ENCODE assay signal across 18 cellular contexts in the genomic region with DNA sequence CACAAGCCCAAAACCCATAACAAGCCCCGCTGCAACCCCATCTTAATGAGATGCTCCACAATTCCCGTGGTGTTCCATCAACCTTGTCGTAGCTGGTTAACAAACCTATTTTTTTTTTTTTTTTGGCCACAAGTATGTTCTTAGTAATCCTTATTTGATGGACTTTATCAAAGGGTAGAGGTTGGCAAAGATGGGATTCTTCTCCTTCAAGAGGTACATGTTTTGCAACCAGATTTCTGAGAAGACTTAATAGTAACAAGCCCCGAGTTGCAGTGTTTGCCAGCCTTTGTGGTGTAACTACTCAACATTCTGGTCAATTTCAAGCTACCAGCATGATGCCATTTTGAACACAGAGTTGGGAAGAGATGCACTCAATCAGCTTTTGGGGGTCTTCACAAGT.
DNase-seq lines count a peak whose midpoint lies in the region; ATAC-seq and TF ChIP-seq lines count a peak whose summit lies in the region.
"Had no signal": no experiment of that assay in that cellular context is flagged by ENCODE, and none has a peak within 500 bp of the region (broad histone marks: within the 10 kb centered on the region; RNA-seq: fewer than 3 reads in every experiment).

No MANE protein-coding gene starts in this region.

- H3K27ac Mint-ChIP-seq in activated T-helper 2 cell treated with anti-CD3 and anti-CD28 coated beads, Interferon-gamma antibody, Interleukin-2, Interleukin-4, amounts not matched to agents 10 μg/mL and 5 μg/mL and 100 μg/mL, durations not matched to agents 14 hours and 24 hours and 36 hours, result peak overlapping the region; percentile 85
- peak overlapping the region; percentile 49 for H3K27ac Mint-ChIP-seq in stimulated activated effector memory CD8-positive, alpha-beta T cell treated with anti-CD3 and anti-CD28 coated beads, Interleukin-12 subunit alpha, Interleukin-12 subunit beta, amount 100 ng/mL, for 72 hours
- H3K27ac Mint-ChIP-seq: CD8-positive, alpha-beta T cell had no signal

- no peaks in the 10 kb centered on the region for H3K27me3 Mint-ChIP-seq in activated T-helper 2 cell treated with anti-CD3 and anti-CD28 coated beads, Interferon-gamma antibody, Interleukin-2, Interleukin-4, amounts not matched to agents 10 μg/mL and 5 μg/mL and 100 μg/mL, durations not matched to agents 14 hours and 24 hours and 36 hours (ENCODE audit: low read depth)

- H3K9me2 ChIP-seq in OCI-LY7 (ENCODE audit: insufficient read depth, low read length), result no peaks in the 10 kb centered on the region

- peaks cover 40% of the 10 kb centered on the region for H3K4me1 ChIP-seq in left ventricle myocardium inferior
- H3K4me1 ChIP-seq in OCI-LY7 (ENCODE audit: insufficient read depth, low read length, poor library complexity, severe bottlenecking), result peaks cover 61% of the 10 kb centered on the region

- H3K4me3 ChIP-seq in left ventricle myocardium inferior (no peak overlapping the region), OCI-LY7 (ENCODE audit: low read depth, low read length, poor library complexity, severe bottlenecking) (no peak overlapping the region)
- H3K4me3 ChIP-seq: K562 had no signal

- intact Hi-C loops in left ventricle myocardium inferior (cut with micrococcal nuclease) (no loop called here), left ventricle myocardium superior (cut with micrococcal nuclease) (no loop called here), OCI-LY7 (cut with micrococcal nuclease; ENCODE audit: unreplicated experiment) (loop anchor here (5.0 to 10.0 kb wide), 2 partner anchors 55 to 258 kb away; no protein-coding TSS in a partner anchor)
- intact Hi-C loops in activated T-helper 2 cell treated with anti-CD3 and anti-CD28 coated beads, Interferon-gamma antibody, Interleukin-2, Interleukin-4, amounts not matched to agents 10 μg/mL and 5 μg/mL and 100 μg/mL, durations not matched to agents 14 hours and 24 hours and 36 hours (cut with micrococcal nuclease), result loop anchor here (1.0 to 5.0 kb wide), 2 partner anchors 50 to 143 kb away; no protein-coding TSS in a partner anchor

- BruUV-seq in OCI-LY7 (replicated peaks; lab: Mats Ljungman, UMichigan), result no TSS peak

- CTCF ChIA-PET in OCI-LY7 (lab: Charles Lee; ENCODE audit: unreplicated experiment), result no interaction called here

- DNase-seq in left ventricle myocardium inferior (no peak), left ventricle myocardium superior (no peak), OCI-LY7 (ENCODE audit: low spot score) (no peak), middle frontal gyrus (ENCODE audit: extremely low spot score, low spot score) (no peak), HK-2 (ENCODE audit: unreplicated experiment) (no peak), amniotic stem cell (lab: John Stamatoyannopoulos, UW) (no peak)
- no peak for DNase-seq in activated T-helper 2 cell treated with anti-CD3 and anti-CD28 coated beads, Interferon-gamma antibody, Interleukin-2, Interleukin-4, amounts not matched to agents 10 μg/mL and 5 μg/mL and 100 μg/mL, durations not matched to agents 14 hours and 24 hours and 36 hours (ENCODE audit: low spot score)
- DNase-seq in stimulated activated effector memory CD8-positive, alpha-beta T cell treated with anti-CD3 and anti-CD28 coated beads, Interleukin-12 subunit alpha, Interleukin-12 subunit beta, amount 100 ng/mL, for 72 hours (ENCODE audit: low spot score in 2 of 2), result no peak
- DNase-seq: CD8-positive, alpha-beta T cell; DMS79; HCEC 1CT; MV-4-11; NCI-H1417 treated with DMSO at 0.1 percent for 48 hours; NCI-H2029 treated with DMSO at 0.1 percent for 48 hours; NCI-H510A; NCI-H774; PC-3 had no signal

- H3K27ac ChIP-seq in left ventricle myocardium inferior (replicated peaks) (peak overlapping the region; percentile 76), OCI-LY7 (ENCODE audit: low read depth, low read length, poor library complexity, severe bottlenecking) (no peak overlapping the region)

- POLR2A ChIA-PET in OCI-LY7 (lab: Charles Lee), result interaction anchor here (0.5 to 2.2 kb wide), 14 partner anchors 14 to 459 kb away, joined by 3 to 7 read pairs (median 4); no protein-coding TSS in a partner anchor

- H3K27me3 ChIP-seq in left ventricle myocardium inferior (ENCODE audit: low read depth), result no peaks in the 10 kb centered on the region

- peak overlapping the region; percentile 66; the same call in 1 of the 2 replicates for H2AFZ ChIP-seq in OCI-LY7 (ENCODE audit: low read length)

- no peak overlapping the region for H3K4me3 Mint-ChIP-seq in activated T-helper 2 cell treated with anti-CD3 and anti-CD28 coated beads, Interferon-gamma antibody, Interleukin-2, Interleukin-4, amounts not matched to agents 10 μg/mL and 5 μg/mL and 100 μg/mL, durations not matched to agents 14 hours and 24 hours and 36 hours (ENCODE audit: low read depth)
- H3K4me3 Mint-ChIP-seq in stimulated activated effector memory CD8-positive, alpha-beta T cell treated with anti-CD3 and anti-CD28 coated beads, Interleukin-12 subunit alpha, Interleukin-12 subunit beta, amount 100 ng/mL, for 72 hours, result no peak overlapping the region
- H3K4me3 Mint-ChIP-seq: CD8-positive, alpha-beta T cell had no signal

- no peaks in the 10 kb centered on the region for H3K36me3 ChIP-seq in left ventricle myocardium inferior
- H3K36me3 ChIP-seq in OCI-LY7 (ENCODE audit: insufficient read depth, low read length), result no peaks in the 10 kb centered on the region; the same call in 1 of the 2 replicates

- peaks cover 9% of the 10 kb centered on the region for H3K9me3 Mint-ChIP-seq in activated T-helper 2 cell treated with anti-CD3 and anti-CD28 coated beads, Interferon-gamma antibody, Interleukin-2, Interleukin-4, amounts not matched to agents 10 μg/mL and 5 μg/mL and 100 μg/mL, durations not matched to agents 14 hours and 24 hours and 36 hours
- peaks cover 3% of the 10 kb centered on the region for H3K9me3 Mint-ChIP-seq in stimulated activated effector memory CD8-positive, alpha-beta T cell treated with anti-CD3 and anti-CD28 coated beads, Interleukin-12 subunit alpha, Interleukin-12 subunit beta, amount 100 ng/mL, for 72 hours

- ATAC-seq in left ventricle myocardium superior, result no peak
- no peak for ATAC-seq in stimulated activated effector memory CD8-positive, alpha-beta T cell treated with anti-CD3 and anti-CD28 coated beads, Interleukin-12 subunit alpha, Interleukin-12 subunit beta, amount 100 ng/mL, for 72 hours
- ATAC-seq: CD8-positive, alpha-beta T cell; K562; PC-3 had no signal

- H3K36me3 Mint-ChIP-seq in activated T-helper 2 cell treated with anti-CD3 and anti-CD28 coated beads, Interferon-gamma antibody, Interleukin-2, Interleukin-4, amounts not matched to agents 10 μg/mL and 5 μg/mL and 100 μg/mL, durations not matched to agents 14 hours and 24 hours and 36 hours (ENCODE audit: low read depth), result peaks cover 4% of the 10 kb centered on the region
- H3K36me3 Mint-ChIP-seq in stimulated activated effector memory CD8-positive, alpha-beta T cell treated with anti-CD3 and anti-CD28 coated beads, Interleukin-12 subunit alpha, Interleukin-12 subunit beta, amount 100 ng/mL, for 72 hours, result no peaks in the 10 kb centered on the region
- H3K36me3 Mint-ChIP-seq: CD8-positive, alpha-beta T cell had no signal

- no peaks in the 10 kb centered on the region for H3K9me3 ChIP-seq in left ventricle myocardium inferior (replicated peaks)
- H3K9me3 ChIP-seq in OCI-LY7 (ENCODE audit: low read length), result peaks cover 14% of the 10 kb centered on the region; the same call in 1 of the 2 replicates

- no peaks in the 10 kb centered on the region for H4K20me1 ChIP-seq in OCI-LY7 (ENCODE audit: insufficient read depth, low read length)

- H3K79me2 ChIP-seq in OCI-LY7 (ENCODE audit: insufficient read depth, low read depth, low read length), result no peaks in the 10 kb centered on the region

- TF ChIP-seq CTCF in left ventricle myocardium inferior (IDR thresholded peaks at IDR 0.05; ENCODE audit: borderline replicate concordance) (no peak), OCI-LY7 (conservative IDR thresholded peaks at IDR 0.05; ENCODE audit: low read length) (no peak)

- H3K4me1 Mint-ChIP-seq in activated T-helper 2 cell treated with anti-CD3 and anti-CD28 coated beads, Interferon-gamma antibody, Interleukin-2, Interleukin-4, amounts not matched to agents 10 μg/mL and 5 μg/mL and 100 μg/mL, durations not matched to agents 14 hours and 24 hours and 36 hours (ENCODE audit: low read depth), result peaks cover 53% of the 10 kb centered on the region
- peaks cover 57% of the 10 kb centered on the region for H3K4me1 Mint-ChIP-seq in stimulated activated effector memory CD8-positive, alpha-beta T cell treated with anti-CD3 and anti-CD28 coated beads, Interleukin-12 subunit alpha, Interleukin-12 subunit beta, amount 100 ng/mL, for 72 hours

- no peak overlapping the region for H3K4me2 ChIP-seq in OCI-LY7 (ENCODE audit: low read length)

Comparison
In these comparisons a context has a peak if more than half of its experiments do, and no peak if none do; other contexts are left out.
1. intact Hi-C loops: an anchor here in OCI-LY7 (5.0 to 10.0 kb wide) and activated T-helper 2 cell treated with anti-CD3 and anti-CD28 coated beads, Interferon-gamma antibody, Interleukin-2, Interleukin-4, amounts not matched to agents 10 μg/mL and 5 μg/mL and 100 μg/mL, durations not matched to agents 14 hours and 24 hours and 36 hours (1.0 to 5.0 kb wide); none called in left ventricle myocardium inferior and left ventricle myocardium superior.